Comparison of ENCODE assay signal across 1 cellular context in genomic region chr1:111535256-111536191, GRCh38.
TF ChIP-seq lines count a peak whose summit lies in the region.

No MANE protein-coding gene starts in this region.

TF ChIP-seq in H1, 55 proteins besides CTCF, POLR2A, EP300 and RAD21 (continued from another document):
- TF ChIP-seq CHD1 (IDR thresholded peaks at IDR 0.05; ENCODE audit: low read depth, low read length): no peak
- no peak for TF ChIP-seq KDM5A (IDR thresholded peaks at IDR 0.05; ENCODE audit: low read length)
- no peak for TF ChIP-seq CBX5 (IDR thresholded peaks at IDR 0.05; ENCODE audit: low read depth, low read length)
- no peak for TF ChIP-seq SIRT6 (IDR thresholded peaks at IDR 0.05; ENCODE audit: low read length)
- no peak for TF ChIP-seq MAX (IDR thresholded peaks at IDR 0.05)
- no peak for TF ChIP-seq FOSL1 (IDR thresholded peaks at IDR 0.05; ENCODE audit: insufficient read depth, low read depth, low read length)
- TF ChIP-seq SRF (IDR thresholded peaks at IDR 0.05; ENCODE audit: low read depth, low read length): no peak
